1 cellular context compared by ENCODE assay signal in the genomic region with DNA sequence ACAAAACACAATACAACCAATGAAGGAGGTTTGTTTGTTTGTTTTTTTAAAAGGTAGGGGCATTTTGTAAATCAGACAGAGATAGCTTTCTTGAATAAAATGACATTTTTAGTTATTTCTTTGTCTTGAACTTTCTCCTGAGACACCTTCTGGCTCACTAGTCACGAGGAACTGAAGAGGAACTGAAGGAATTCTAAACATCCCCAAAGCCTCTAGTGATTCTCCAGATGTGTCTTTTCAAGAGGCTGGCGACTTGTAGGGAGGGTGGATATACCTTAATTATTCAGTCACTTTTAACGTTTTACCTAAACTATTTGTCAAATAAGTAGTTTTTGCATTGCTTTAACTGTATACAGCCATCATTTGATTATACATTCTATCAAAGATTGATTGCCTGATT.
TF ChIP-seq lines count a peak whose summit lies in the region.

No MANE protein-coding gene starts in this region.

TF ChIP-seq in GM23338, 12 proteins besides CTCF, POLR2A, EP300 and RAD21 (continued from another document):
- TF ChIP-seq, protein P1, sequence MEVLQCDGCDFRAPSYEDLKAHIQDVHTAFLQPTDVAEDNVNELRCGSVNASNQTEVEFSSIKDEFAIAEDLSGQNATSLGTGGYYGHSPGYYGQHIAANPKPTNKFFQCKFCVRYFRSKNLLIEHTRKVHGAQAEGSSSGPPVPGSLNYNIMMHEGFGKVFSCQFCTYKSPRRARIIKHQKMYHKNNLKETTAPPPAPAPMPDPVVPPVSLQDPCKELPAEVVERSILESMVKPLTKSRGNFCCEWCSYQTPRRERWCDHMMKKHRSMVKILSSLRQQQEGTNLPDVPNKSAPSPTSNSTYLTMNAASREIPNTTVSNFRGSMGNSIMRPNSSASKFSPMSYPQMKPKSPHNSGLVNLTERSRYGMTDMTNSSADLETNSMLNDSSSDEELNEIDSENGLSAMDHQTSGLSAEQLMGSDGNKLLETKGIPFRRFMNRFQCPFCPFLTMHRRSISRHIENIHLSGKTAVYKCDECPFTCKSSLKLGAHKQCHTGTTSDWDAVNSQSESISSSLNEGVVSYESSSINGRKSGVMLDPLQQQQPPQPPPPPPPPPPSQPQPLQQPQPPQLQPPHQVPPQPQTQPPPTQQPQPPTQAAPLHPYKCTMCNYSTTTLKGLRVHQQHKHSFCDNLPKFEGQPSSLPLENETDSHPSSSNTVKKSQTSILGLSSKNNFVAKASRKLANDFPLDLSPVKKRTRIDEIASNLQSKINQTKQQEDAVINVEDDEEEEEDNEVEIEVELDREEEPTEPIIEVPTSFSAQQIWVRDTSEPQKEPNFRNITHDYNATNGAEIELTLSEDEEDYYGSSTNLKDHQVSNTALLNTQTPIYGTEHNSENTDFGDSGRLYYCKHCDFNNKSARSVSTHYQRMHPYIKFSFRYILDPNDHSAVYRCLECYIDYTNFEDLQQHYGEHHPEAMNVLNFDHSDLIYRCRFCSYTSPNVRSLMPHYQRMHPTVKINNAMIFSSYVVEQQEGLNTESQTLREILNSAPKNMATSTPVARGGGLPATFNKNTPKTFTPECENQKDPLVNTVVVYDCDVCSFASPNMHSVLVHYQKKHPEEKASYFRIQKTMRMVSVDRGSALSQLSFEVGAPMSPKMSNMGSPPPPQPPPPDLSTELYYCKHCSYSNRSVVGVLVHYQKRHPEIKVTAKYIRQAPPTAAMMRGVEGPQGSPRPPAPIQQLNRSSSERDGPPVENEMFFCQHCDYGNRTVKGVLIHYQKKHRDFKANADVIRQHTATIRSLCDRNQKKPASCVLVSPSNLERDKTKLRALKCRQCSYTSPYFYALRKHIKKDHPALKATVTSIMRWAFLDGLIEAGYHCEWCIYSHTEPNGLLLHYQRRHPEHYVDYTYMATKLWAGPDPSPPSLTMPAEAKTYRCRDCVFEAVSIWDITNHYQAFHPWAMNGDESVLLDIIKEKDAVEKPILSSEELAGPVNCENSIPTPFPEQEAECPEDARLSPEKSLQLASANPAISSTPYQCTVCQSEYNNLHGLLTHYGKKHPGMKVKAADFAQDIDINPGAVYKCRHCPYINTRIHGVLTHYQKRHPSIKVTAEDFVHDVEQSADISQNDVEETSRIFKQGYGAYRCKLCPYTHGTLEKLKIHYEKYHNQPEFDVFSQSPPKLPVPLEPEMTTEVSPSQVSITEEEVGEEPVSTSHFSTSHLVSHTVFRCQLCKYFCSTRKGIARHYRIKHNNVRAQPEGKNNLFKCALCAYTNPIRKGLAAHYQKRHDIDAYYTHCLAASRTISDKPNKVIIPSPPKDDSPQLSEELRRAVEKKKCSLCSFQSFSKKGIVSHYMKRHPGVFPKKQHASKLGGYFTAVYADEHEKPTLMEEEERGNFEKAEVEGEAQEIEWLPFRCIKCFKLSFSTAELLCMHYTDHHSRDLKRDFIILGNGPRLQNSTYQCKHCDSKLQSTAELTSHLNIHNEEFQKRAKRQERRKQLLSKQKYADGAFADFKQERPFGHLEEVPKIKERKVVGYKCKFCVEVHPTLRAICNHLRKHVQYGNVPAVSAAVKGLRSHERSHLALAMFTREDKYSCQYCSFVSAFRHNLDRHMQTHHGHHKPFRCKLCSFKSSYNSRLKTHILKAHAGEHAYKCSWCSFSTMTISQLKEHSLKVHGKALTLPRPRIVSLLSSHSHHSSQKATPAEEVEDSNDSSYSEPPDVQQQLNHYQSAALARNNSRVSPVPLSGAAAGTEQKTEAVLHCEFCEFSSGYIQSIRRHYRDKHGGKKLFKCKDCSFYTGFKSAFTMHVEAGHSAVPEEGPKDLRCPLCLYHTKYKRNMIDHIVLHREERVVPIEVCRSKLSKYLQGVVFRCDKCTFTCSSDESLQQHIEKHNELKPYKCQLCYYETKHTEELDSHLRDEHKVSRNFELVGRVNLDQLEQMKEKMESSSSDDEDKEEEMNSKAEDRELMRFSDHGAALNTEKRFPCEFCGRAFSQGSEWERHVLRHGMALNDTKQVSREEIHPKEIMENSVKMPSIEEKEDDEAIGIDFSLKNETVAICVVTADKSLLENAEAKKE (CRISPR knock-in tag; IDR thresholded peaks at IDR 0.05), result no peak
- no peak for TF ChIP-seq EZH2phosphoT487 (IDR thresholded peaks at IDR 0.05; ENCODE audit: unreplicated experiment)
